8 cellular contexts compared by ENCODE assay signal in the genomic region with DNA sequence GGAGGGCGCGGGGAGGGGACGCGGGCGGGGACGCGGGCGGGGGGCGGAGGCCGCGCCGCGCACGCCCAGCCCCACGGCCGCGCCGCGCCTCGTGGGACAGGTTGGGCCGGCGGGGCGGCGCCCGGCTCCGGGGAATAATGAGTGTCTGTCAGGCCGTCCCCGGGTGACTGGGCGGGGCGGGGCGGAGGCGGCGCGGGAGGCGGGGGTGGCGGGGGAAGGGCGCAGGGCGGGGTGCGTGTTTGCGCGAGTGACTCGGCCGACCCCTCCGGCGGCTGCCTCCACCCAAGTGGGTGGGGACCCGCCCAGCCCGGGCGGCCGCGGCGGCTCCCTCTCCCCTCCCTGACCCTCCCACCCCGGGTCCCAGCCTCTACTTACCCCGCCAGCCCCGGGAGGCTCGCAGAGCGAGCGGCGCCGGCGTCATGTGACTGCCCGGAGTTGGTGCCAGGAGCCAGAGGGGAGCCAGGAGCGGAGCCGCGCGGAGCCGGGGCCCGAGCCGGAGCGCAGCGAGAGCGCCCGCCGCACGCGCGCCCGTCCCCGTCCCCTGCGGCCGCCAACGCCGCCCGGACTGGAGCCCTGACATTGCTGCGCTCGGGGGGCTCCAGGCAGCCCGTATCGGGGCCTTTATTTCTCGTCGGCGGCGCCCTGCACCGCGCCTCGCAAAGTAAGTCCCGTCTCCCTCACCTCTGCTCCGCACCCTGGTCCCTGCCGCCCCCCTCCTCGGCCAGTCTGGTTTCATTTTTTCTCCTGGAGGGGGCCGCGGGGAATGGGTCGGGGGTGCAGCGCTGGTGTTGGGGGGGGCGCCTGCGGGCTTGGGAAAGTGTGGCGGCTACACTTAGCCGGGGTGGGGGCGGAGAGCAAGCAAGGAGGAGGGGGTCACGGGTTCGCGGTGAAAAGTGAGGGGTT. TPM values are rescaled to one million over a fixed set of nuclear protein-coding genes. Genes with fewer than 3 reads are reported as not detected.
A peak's percentile ranks its signal among the peaks of the same experiment; 100 is the strongest.
DNase-seq lines count a peak whose midpoint lies in the region; ATAC-seq and TF ChIP-seq lines count a peak whose summit lies in the region.

A gene (plus strand): TSS at position 399 of the 903 bp plus-strand sequence. CDS start 16,427 bp downstream, outside the sequence.

- peak within 1 kb of the TSS; percentile 52 for H3K9ac ChIP-seq in muscle layer of colon (ENCODE audit: low read length)

- in situ Hi-C loops in Panc1 (cut with HindIII; ENCODE audit: low pct_unique_long_range_greater_than_20kb, low sequenced_read_pairs): no loop called here

- H3K27ac Mint-ChIP-seq in Caco-2 (ENCODE audit: unreplicated experiment): peak within 1 kb of the TSS; percentile 97

- H3K36me3 Mint-ChIP-seq in Caco-2 (ENCODE audit: insufficient read depth, unreplicated experiment): peaks cover 19% of the 10 kb centered on the region

- peak within 1 kb of the TSS; percentile 87 for H3K4me3 Mint-ChIP-seq in Caco-2 (ENCODE audit: unreplicated experiment)

- ATAC-seq in GM21515 (IDR thresholded peaks at IDR 0.05; ENCODE audit: unreplicated experiment) (peak; percentile 76), Panc1 (peak; percentile 90), esophagus mucosa (peak; percentile 88)

- peak within 1 kb of the TSS; percentile 89 for H3K4me3 ChIP-seq in Caco-2 (ENCODE audit: low read depth, low read length)
- H3K4me3 ChIP-seq in Panc1 (ENCODE audit: low read depth in 2 of 2, low read length in 2 of 2): peak within 1 kb of the TSS; percentile 66 to 81
- H3K4me3 ChIP-seq in muscle layer of colon (ENCODE audit: low read depth in 1 of 2, low read length in 2 of 2): peak within 1 kb of the TSS; percentile 87 to 88

- H3K36me3 ChIP-seq in Caco-2 (ENCODE audit: control insufficient read depth, insufficient read depth, low read length) (no peaks in the 10 kb centered on the region), Panc1 (ENCODE audit: control insufficient read depth, insufficient read depth, low read length) (peaks cover 2% of the 10 kb centered on the region; the same call in 1 of the 2 replicates), muscle layer of colon (ENCODE audit: insufficient read depth, low read length) (no peaks in the 10 kb centered on the region)

- intact Hi-C loops in Caco-2 (cut with micrococcal nuclease; ENCODE audit: unreplicated experiment): loop anchor here (10.0 kb wide), 1 partner anchor 381 kb away; no protein-coding TSS in a partner anchor
- intact Hi-C loops in Panc1 (cut with micrococcal nuclease; ENCODE audit: unreplicated experiment): no loop called here

- H3K27ac ChIP-seq in Panc1 (ENCODE audit: low read length) (peak within 1 kb of the TSS; percentile 65), muscle layer of colon (ENCODE audit: low read depth, low read length) (peak within 1 kb of the TSS; percentile 97)

- CTCF ChIA-PET in Caco-2 (lab: Charles Lee): no interaction called here
- CTCF ChIA-PET in Panc1 (lab: Charles Lee): no interaction called here

- BruUV-seq in Caco-2 (replicated peaks; lab: Mats Ljungman, UMichigan) (no TSS peak), Panc1 (replicated peaks; lab: Mats Ljungman, UMichigan) (no TSS peak)

- no peaks in the 10 kb centered on the region for H3K27me3 Mint-ChIP-seq in Caco-2 (ENCODE audit: insufficient read depth, unreplicated experiment)

- peak; percentile 90 for DNase-seq in Caco-2
- DNase-seq in HuH-7 (ENCODE audit: low spot score): peak; percentile 87
- no peak for DNase-seq in Panc1 (ENCODE audit: low read depth, low spot score)
- DNase-seq in activated T-cell treated with anti-CD3 and anti-CD28 coated beads, Interleukin-2, amount 50 U/mL, for 48 hours: peak; percentile 76 to 82
- peak; percentile 75 to 85 for DNase-seq in stimulated activated CD8-positive, alpha-beta memory T cell treated with anti-CD3 and anti-CD28 coated beads, Interleukin-7, amount 100 ng/mL, for 1 hour (ENCODE audit: low read depth in 2 of 2)

- no peak for TF ChIP-seq CTCF in Caco-2 (IDR thresholded peaks at IDR 0.05; ENCODE audit: insufficient read depth in 1 of 2, low read depth in 1 of 2, low read length in 1 of 2, severe bottlenecking in 1 of 2, unreplicated experiment in 1 of 2)
- TF ChIP-seq CTCF in Panc1 (IDR thresholded peaks at IDR 0.05): no peak

- H3K9me3 ChIP-seq in Caco-2 (no peaks in the 10 kb centered on the region), Panc1 (ENCODE audit: control insufficient read depth, insufficient read depth, low read depth, low read length) (no peaks in the 10 kb centered on the region), muscle layer of colon (ENCODE audit: low read length) (no peaks in the 10 kb centered on the region)

- H3K4me1 Mint-ChIP-seq in Caco-2 (ENCODE audit: low read depth, unreplicated experiment): peaks cover 30% of the 10 kb centered on the region

- H3K9me3 Mint-ChIP-seq in Caco-2 (ENCODE audit: unreplicated experiment): peaks cover 12% of the 10 kb centered on the region

- H3K27me3 ChIP-seq in Caco-2 (replicated peaks; ENCODE audit: control insufficient read depth, insufficient read depth, low read length): no peaks in the 10 kb centered on the region
- H3K27me3 ChIP-seq in Panc1 (ENCODE audit: control insufficient read depth, insufficient read depth, low read length): no peaks in the 10 kb centered on the region
- H3K27me3 ChIP-seq in muscle layer of colon (ENCODE audit: control insufficient read depth in 1 of 2, insufficient read depth in 2 of 2, low read length in 2 of 2): no peaks in the 10 kb centered on the region

- POLR2A ChIA-PET in Caco-2 (lab: Charles Lee) (interaction anchor here (0.6 to 1.0 kb wide), 3 partner anchors 43 to 342 kb away, joined by 4 to 6 read pairs (median 4); no protein-coding TSS in a partner anchor), Panc1 (lab: Charles Lee) (no interaction called here)

- H3K4me1 ChIP-seq in Caco-2 (peaks cover 29% of the 10 kb centered on the region), Panc1 (ENCODE audit: control insufficient read depth, insufficient read depth, low read length) (peaks cover 28% of the 10 kb centered on the region), muscle layer of colon (ENCODE audit: insufficient read depth, low read length) (peaks cover 29% of the 10 kb centered on the region)

RNA-seq across cellular contexts. Expression of the gene that starts here (rescaled TPM):
- total RNA-seq in Caco-2 (2022): 33.2 and 34.8 TPM in 2 replicates
- total RNA-seq in Panc1 (2021; ENCODE audit: unreplicated experiment): 14.4 TPM
- polyA plus RNA-seq in Panc1 (2012; ENCODE audit: insufficient read length): 5.5 TPM
- total RNA-seq in esophagus mucosa: 77.8 TPM
